27 cellular contexts compared by ENCODE assay signal in the genomic region with DNA sequence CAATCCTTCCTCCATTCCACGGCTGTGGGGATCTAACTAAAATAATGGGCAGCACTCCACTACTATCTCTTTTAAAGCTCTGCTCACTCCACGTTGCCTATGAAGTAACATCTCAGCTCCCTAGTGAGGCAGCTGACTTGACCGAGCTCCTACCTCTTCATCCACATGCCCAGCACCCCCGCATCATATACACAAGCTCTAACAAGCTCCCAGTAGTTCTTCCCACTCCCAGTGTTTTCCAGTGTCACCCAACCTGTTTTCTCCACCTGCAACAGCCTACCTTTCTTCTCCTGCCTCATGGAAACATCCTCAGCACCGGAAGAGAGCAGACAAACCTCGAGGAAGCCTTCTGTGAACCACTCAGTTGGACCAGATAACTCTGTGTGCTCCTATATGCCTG. TPM values are rescaled to one million over a fixed set of nuclear protein-coding genes. Genes with fewer than 3 reads are reported as not detected.
"Had no signal": no experiment of that assay in that cellular context is flagged by ENCODE, and none has a peak within 500 bp of the region (broad histone marks: within the 10 kb centered on the region; RNA-seq: fewer than 3 reads in every experiment).

No MANE protein-coding gene starts in this region.

- H3K36me3 ChIP-seq: cardiac muscle cell, colonic mucosa, heart left ventricle, right atrium auricular region, stomach, thyroid gland, upper lobe of right lung, WERI-Rb-1 had no signal

- H3K9me3 Mint-ChIP-seq: activated CD4-positive, alpha-beta T cell treated with anti-CD3 and anti-CD28 coated beads, Interleukin-2, amount 10 ng/mL, durations not matched to agents 24 days and 14 days; activated naive CD4-positive, alpha-beta T cell treated with anti-CD3 and anti-CD28 coated beads, Interleukin-2, amount 50 U/mL, for 24 hours had no signal

- DNase-seq: activated CD4-positive, alpha-beta memory T cell treated with anti-CD3 and anti-CD28 coated beads, Interleukin-2, amount 10 ng/mL, durations not matched to agents 7 days and 5 days; activated CD4-positive, alpha-beta T cell treated with anti-CD3 and anti-CD28 coated beads, Interleukin-2, amount 10 ng/mL, durations not matched to agents 24 days and 14 days; activated CD4-positive, CD25-positive, alpha-beta regulatory T cell treated with anti-CD3 and anti-CD28 coated beads, Interleukin-2, amount 50 U/mL, for 72 hours; activated CD8-positive, alpha-beta memory T cell treated with anti-CD3 and anti-CD28 coated beads, Interleukin-2, amount 50 U/mL, for 48 hours; activated gamma-delta T cell treated with Interleukin-2 at 50 U/mL for 16 hours; activated naive CD8-positive, alpha-beta T cell treated with anti-CD3 and anti-CD28 coated beads, Interleukin-2, amount 50 U/mL, for 24 hours; activated T-cell treated with anti-CD3 and anti-CD28 coated beads, Interleukin-2, amount 50 U/mL, for 24 hours; cerebellar nuclear complex; colonic mucosa; effector CD8-positive, alpha-beta T cell; heart left ventricle; hypothalamus; immature natural killer cell; natural killer cell; stimulated activated CD4-positive, alpha-beta T cell treated with anti-CD3 and anti-CD28 coated beads, Interleukin-15, amount 100 ng/mL, for 24 hours; stimulated activated CD4-positive, alpha-beta T cell treated with anti-CD3 and anti-CD28 coated beads, Interleukin-2, amount 100 ng/mL, for 24 hours; stimulated activated naive B cell treated with anti-CD40 and anti-IgM and Interleukin-4, amounts not matched to agents 10 μg/mL and 1 μg/mL and 100 μg/mL, for 72 hours; stomach; thyroid gland; upper lobe of right lung; WERI-Rb-1 had no signal

- H3K27me3 ChIP-seq: cardiac muscle cell, colonic mucosa, heart left ventricle, right atrium auricular region, stomach, thyroid gland, upper lobe of right lung had no signal

- H3K4me3 ChIP-seq: cardiac muscle cell, colonic mucosa, heart left ventricle, right atrium auricular region, stomach, thyroid gland, upper lobe of right lung had no signal

- H3K4me3 Mint-ChIP-seq: activated CD4-positive, alpha-beta memory T cell treated with anti-CD3 and anti-CD28 coated beads, Interleukin-2, amount 10 ng/mL, durations not matched to agents 7 days and 5 days; activated CD4-positive, alpha-beta T cell treated with anti-CD3 and anti-CD28 coated beads, Interleukin-2, amount 10 ng/mL, durations not matched to agents 24 days and 14 days; activated naive CD4-positive, alpha-beta T cell treated with anti-CD3 and anti-CD28 coated beads, Interleukin-2, amount 50 U/mL, for 24 hours; activated naive CD8-positive, alpha-beta T cell treated with anti-CD3 and anti-CD28 coated beads, Interleukin-2, amount 50 U/mL, for 24 hours; activated T-cell treated with anti-CD3 and anti-CD28 coated beads, Interleukin-2, amount 50 U/mL, for 24 hours; immature natural killer cell; memory B cell; natural killer cell; stimulated activated naive B cell treated with anti-CD40 and anti-IgM and Interleukin-4, amounts not matched to agents 10 μg/mL and 1 μg/mL and 100 μg/mL, for 72 hours had no signal

- H3K9me3 ChIP-seq: colonic mucosa, right atrium auricular region, stomach, thyroid gland, upper lobe of right lung had no signal

- H3K4me1 Mint-ChIP-seq: activated CD4-positive, alpha-beta memory T cell treated with anti-CD3 and anti-CD28 coated beads, Interleukin-2, amount 10 ng/mL, durations not matched to agents 7 days and 5 days; activated CD4-positive, alpha-beta T cell treated with anti-CD3 and anti-CD28 coated beads, Interleukin-2, amount 10 ng/mL, durations not matched to agents 24 days and 14 days; activated naive CD4-positive, alpha-beta T cell treated with anti-CD3 and anti-CD28 coated beads, Interleukin-2, amount 50 U/mL, for 24 hours; activated naive CD8-positive, alpha-beta T cell treated with anti-CD3 and anti-CD28 coated beads, Interleukin-2, amount 50 U/mL, for 24 hours; immature natural killer cell; memory B cell; natural killer cell; stimulated activated naive B cell treated with anti-CD40 and anti-IgM and Interleukin-4, amounts not matched to agents 10 μg/mL and 1 μg/mL and 100 μg/mL, for 72 hours had no signal

- H3K36me3 Mint-ChIP-seq: activated naive CD4-positive, alpha-beta T cell treated with anti-CD3 and anti-CD28 coated beads, Interleukin-2, amount 50 U/mL, for 24 hours; immature natural killer cell; memory B cell; natural killer cell; stimulated activated naive B cell treated with anti-CD40 and anti-IgM and Interleukin-4, amounts not matched to agents 10 μg/mL and 1 μg/mL and 100 μg/mL, for 72 hours had no signal

- H3K27me3 Mint-ChIP-seq: activated CD4-positive, alpha-beta memory T cell treated with anti-CD3 and anti-CD28 coated beads, Interleukin-2, amount 10 ng/mL, durations not matched to agents 7 days and 5 days; activated CD4-positive, alpha-beta T cell treated with anti-CD3 and anti-CD28 coated beads, Interleukin-2, amount 10 ng/mL, durations not matched to agents 24 days and 14 days; activated naive CD4-positive, alpha-beta T cell treated with anti-CD3 and anti-CD28 coated beads, Interleukin-2, amount 50 U/mL, for 24 hours; activated naive CD8-positive, alpha-beta T cell treated with anti-CD3 and anti-CD28 coated beads, Interleukin-2, amount 50 U/mL, for 24 hours; activated T-cell treated with anti-CD3 and anti-CD28 coated beads, Interleukin-2, amount 50 U/mL, for 24 hours; memory B cell; stimulated activated naive B cell treated with anti-CD40 and anti-IgM and Interleukin-4, amounts not matched to agents 10 μg/mL and 1 μg/mL and 100 μg/mL, for 72 hours had no signal

- H3K4me1 ChIP-seq: colonic mucosa, thyroid gland, upper lobe of right lung had no signal

- H3K27ac Mint-ChIP-seq: activated CD4-positive, alpha-beta memory T cell treated with anti-CD3 and anti-CD28 coated beads, Interleukin-2, amount 10 ng/mL, durations not matched to agents 7 days and 5 days; activated CD4-positive, alpha-beta T cell treated with anti-CD3 and anti-CD28 coated beads, Interleukin-2, amount 10 ng/mL, durations not matched to agents 24 days and 14 days; activated naive CD4-positive, alpha-beta T cell treated with anti-CD3 and anti-CD28 coated beads, Interleukin-2, amount 50 U/mL, for 24 hours; activated naive CD8-positive, alpha-beta T cell treated with anti-CD3 and anti-CD28 coated beads, Interleukin-2, amount 50 U/mL, for 24 hours; activated T-cell treated with anti-CD3 and anti-CD28 coated beads, Interleukin-2, amount 50 U/mL, for 24 hours; immature natural killer cell; memory B cell; natural killer cell; stimulated activated naive B cell treated with anti-CD40 and anti-IgM and Interleukin-4, amounts not matched to agents 10 μg/mL and 1 μg/mL and 100 μg/mL, for 72 hours had no signal

- H3K27ac ChIP-seq: cardiac muscle cell, colonic mucosa, heart left ventricle, right atrium auricular region, stomach, thyroid gland, upper lobe of right lung, WERI-Rb-1 had no signal

- ATAC-seq: activated naive CD8-positive, alpha-beta T cell treated with anti-CD3 and anti-CD28 coated beads, Interleukin-2, amount 50 U/mL, for 24 hours; heart left ventricle; natural killer cell; stimulated activated naive B cell treated with anti-CD40 and anti-IgM and Interleukin-4, amounts not matched to agents 10 μg/mL and 1 μg/mL and 100 μg/mL, for 72 hours; upper lobe of right lung had no signal

RNA-seq across cellular contexts. Expression of a gene that starts 50.5 kb away (rescaled TPM):
- total RNA-seq: activated CD4-positive, alpha-beta memory T cell treated with anti-CD3 and anti-CD28 coated beads, Interleukin-2, amount 10 ng/mL, durations not matched to agents 7 days and 5 days; activated CD4-positive, alpha-beta T cell treated with anti-CD3 and anti-CD28 coated beads, Interleukin-2, amount 10 ng/mL, durations not matched to agents 24 days and 14 days; fibroblast of villous mesenchyme; natural killer cell; T-helper 1 cell treated with Interleukin-12 subunit alpha and Interleukin-12 subunit beta and Interleukin-4 antibody, amounts not matched to agents 30 ng/mL and 1 ng/mL, for 36 hours; upper lobe of right lung had no signal
- polyA plus RNA-seq: heart left ventricle, immature natural killer cell had no signal
